In genomic region chr14:75399819-75400678, GRCh38 we compare ENCODE assay signal across 2 cellular contexts.
TF ChIP-seq lines count a peak whose summit lies in the region.

No MANE protein-coding gene starts in this region.

TF ChIP-seq in liver, 16 proteins besides CTCF, POLR2A, EP300 and RAD21 (continued from another document):
- TF ChIP-seq ZBTB33 (IDR thresholded peaks at IDR 0.05) (no peak), TAF1 (conservative IDR thresholded peaks at IDR 0.05) (no peak), HNF4G (IDR thresholded peaks at IDR 0.05) (no peak), RXRA (IDR thresholded peaks at IDR 0.05) (peak in 1 of 2 donors; percentile 84), JUND (IDR thresholded peaks at IDR 0.05) (peak; percentile 78 to 95), YY1 (IDR thresholded peaks at IDR 0.05) (peak; percentile 48), SP1 (IDR thresholded peaks at IDR 0.05) (peak; percentile 45), REST (IDR thresholded peaks at IDR 0.05) (peak; percentile 41), FOXA1 (IDR thresholded peaks at IDR 0.05) (no peak), MAX (IDR thresholded peaks at IDR 0.05) (peak; percentile 94), EGR1 (IDR thresholded peaks at IDR 0.05; ENCODE audit: low read depth in 2 of 2) (peak in 1 of 2 donors; percentile 45), GABPA (IDR thresholded peaks at IDR 0.05 in 1 of 2, conservative IDR thresholded peaks at IDR 0.05 in 1 of 2) (peak in 1 of 2 donors; percentile 42), FOXA2 (IDR thresholded peaks at IDR 0.05) (peak; percentile 7), ATF3 (IDR thresholded peaks at IDR 0.05) (peak; percentile 80)
TF ChIP-seq in liver: peak in this region for 11.

TF ChIP-seq in HepG2, 621 proteins besides CTCF, POLR2A, EP300 and RAD21 (continued from another document):
- TF ChIP-seq SNAPC4 (CRISPR knock-in tag; IDR thresholded peaks at IDR 0.05) (no peak), NFAT5 (CRISPR knock-in tag; IDR thresholded peaks at IDR 0.05) (no peak), ZNF432 (CRISPR knock-in tag; IDR thresholded peaks at IDR 0.05; ENCODE audit: borderline replicate concordance) (no peak), NRL (CRISPR knock-in tag; IDR thresholded peaks at IDR 0.05; ENCODE audit: borderline replicate concordance) (no peak)
